Comparison of ENCODE assay signal across 8 cellular contexts in genomic region chr10:35643976-35644799, GRCh38. TPM values are rescaled to one million over a fixed set of nuclear protein-coding genes. Genes with fewer than 3 reads are reported as not detected.
DNase-seq lines count a peak whose midpoint lies in the region; ATAC-seq and TF ChIP-seq lines count a peak whose summit lies in the region.

No MANE protein-coding gene starts in this region.

- H3K27ac ChIP-seq in AG04450 (ENCODE audit: low read depth, low read length) (no peak overlapping the region), HUES6 (ENCODE audit: low read depth, low read length) (no peak overlapping the region)

- H3K4me1 ChIP-seq in HUES6 (ENCODE audit: control insufficient read depth, insufficient read depth, low read length) = peaks cover 5% of the 10 kb centered on the region; the same call in 1 of the 2 replicates
- H3K4me1 ChIP-seq in mucosa of stomach (ENCODE audit: control insufficient read depth, insufficient read depth, low read length) = peaks cover 20% of the 10 kb centered on the region

- no peaks in the 10 kb centered on the region; the same call in 1 of the 2 replicates for H3K9me3 ChIP-seq in AG04450 (ENCODE audit: control insufficient read depth, insufficient read depth, low read length)
- peaks cover 3% of the 10 kb centered on the region; the same call in 1 of the 2 replicates for H3K9me3 ChIP-seq in HUES6 (ENCODE audit: control insufficient read depth, insufficient read depth, low read depth, low read length)
- H3K9me3 ChIP-seq in mucosa of stomach (ENCODE audit: control insufficient read depth, low read length) = no peaks in the 10 kb centered on the region

- peak overlapping the region; percentile 83 for H3K4me3 ChIP-seq in AG04450 (ENCODE audit: low read depth, low read length)
- peak overlapping the region; percentile 65 for H3K4me3 ChIP-seq in HUES6 (ENCODE audit: low read depth, low read length)
- H3K4me3 ChIP-seq in choroid plexus epithelial cell (ENCODE audit: low read depth, low read length) = peak overlapping the region; percentile 76
- H3K4me3 ChIP-seq in mucosa of stomach (ENCODE audit: low read length) = peak overlapping the region; percentile 82

- CTCF ChIA-PET in AG04450 (lab: Charles Lee) = interaction anchor here (0.8 to 1.7 kb wide), 3 partner anchors 8 to 1135 kb away, joined by 3 to 6 read pairs (median 4); no protein-coding TSS in a partner anchor

- POLR2A ChIA-PET in AG04450 (lab: Yijun Ruan, JAX) = interaction anchor here (0.6 kb wide), 1 partner anchor 844 kb away, joined by 10 read pairs; no protein-coding TSS in a partner anchor

- no peak for TF ChIP-seq CTCF in AG04450 (IDR thresholded peaks at IDR 0.05; ENCODE audit: low read depth, low read length)
- TF ChIP-seq CTCF in choroid plexus epithelial cell (conservative IDR thresholded peaks at IDR 0.05; ENCODE audit: low read depth, low read length) = no peak

- no peaks in the 10 kb centered on the region for H3K36me3 ChIP-seq in HUES6 (ENCODE audit: control insufficient read depth, insufficient read depth, low read length)
- no peaks in the 10 kb centered on the region for H3K36me3 ChIP-seq in mucosa of stomach (ENCODE audit: control insufficient read depth, insufficient read depth, low read length)

- no peak for ATAC-seq in HG03280 (IDR thresholded peaks at IDR 0.05; ENCODE audit: unreplicated experiment)
- ATAC-seq in GM21723 (IDR thresholded peaks at IDR 0.05; ENCODE audit: unreplicated experiment) = no peak

- DNase-seq in AG04450 (ENCODE audit: low read depth, low spot score) = no peak
- peak; percentile 38 for DNase-seq in choroid plexus epithelial cell (ENCODE audit: low read depth)
- no peak for DNase-seq in Ammon's horn (ENCODE audit: low spot score)
- no peak for DNase-seq in activated gamma-delta T cell (lab: John Stamatoyannopoulos, UW)

- H3K9ac ChIP-seq in HUES6 (ENCODE audit: low read length) = no peak overlapping the region
- peak overlapping the region; percentile 61 for H3K9ac ChIP-seq in mucosa of stomach (ENCODE audit: low read length)

- H3K27me3 ChIP-seq in AG04450 (ENCODE audit: control insufficient read depth, insufficient read depth, low read length) (no peaks in the 10 kb centered on the region), HUES6 (ENCODE audit: control insufficient read depth, insufficient read depth, low read length) (peaks cover 51% of the 10 kb centered on the region), mucosa of stomach (ENCODE audit: control insufficient read depth, insufficient read depth, low read length) (no peaks in the 10 kb centered on the region)

RNA-seq across cellular contexts. Expression of gene FZD8, which starts 2.1 kb away (rescaled TPM):
- 0.52 and 0.55 TPM in 2 replicates for polyA plus RNA-seq in AG04450 (2011; rRNA removed)
- 1.3 TPM in 2 replicates for polyA minus RNA-seq in AG04450 (2011; rRNA and poly(A)+ RNA removed)

RNA-seq across cellular contexts. Expression of gene GJD4, which starts 39.0 kb away (rescaled TPM):
- polyA plus RNA-seq in AG04450 (2011; rRNA removed) = not detected in 2 replicates
- polyA minus RNA-seq in AG04450 (2011; rRNA and poly(A)+ RNA removed) = not detected in 2 replicates
